Comparison of ENCODE assay signal across 28 cellular contexts in the genomic region with DNA sequence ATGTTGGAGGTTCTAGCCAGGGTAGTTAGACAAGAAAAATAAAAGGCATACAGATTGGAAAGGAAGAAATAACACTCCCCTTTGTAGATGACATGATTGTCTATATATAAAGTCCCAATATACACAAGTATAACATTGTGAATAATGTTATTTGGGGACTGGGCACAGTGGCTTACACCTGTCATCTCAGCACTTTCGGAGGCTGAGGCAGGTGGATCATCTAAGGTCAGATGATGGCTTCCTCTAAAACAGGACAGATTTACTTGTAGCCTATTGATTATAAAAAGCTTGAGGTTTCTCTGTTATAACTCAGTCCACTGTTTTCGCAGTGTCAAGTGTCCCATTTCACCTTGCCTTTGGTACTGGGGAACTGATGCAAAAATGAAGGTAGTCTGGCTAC. TPM values are rescaled to one million over a fixed set of nuclear protein-coding genes. Genes with fewer than 3 reads are reported as not detected.
DNase-seq lines count a peak whose midpoint lies in the region; ATAC-seq and TF ChIP-seq lines count a peak whose summit lies in the region.
"Had no signal": no experiment of that assay in that cellular context is flagged by ENCODE, and none has a peak within 500 bp of the region (broad histone marks: within the 10 kb centered on the region; RNA-seq: fewer than 3 reads in every experiment).

No MANE protein-coding gene starts in this region.

- peaks cover 17% of the 10 kb centered on the region for H3K36me3 ChIP-seq in CD8-positive, alpha-beta T cell (ENCODE audit: insufficient read depth, low read length)

- H3K27me3 Mint-ChIP-seq in activated CD8-positive, alpha-beta memory T cell treated with anti-CD3 and anti-CD28 coated beads, Interleukin-2, amount 10 ng/mL, durations not matched to agents 7 days and 5 days: peaks cover 2% of the 10 kb centered on the region
- no peaks in the 10 kb centered on the region for H3K27me3 Mint-ChIP-seq in CD8-positive, alpha-beta T cell (ENCODE audit: low read depth)
- no peaks in the 10 kb centered on the region for H3K27me3 Mint-ChIP-seq in natural killer cell treated with Interleukin-12 subunit alpha and Interleukin-12 subunit beta and Interleukin-15 and Interleukin-18, amount 100 ng/mL, for 72 hours
- H3K27me3 Mint-ChIP-seq: progenitor cell of endocrine pancreas; stimulated activated naive B cell treated with anti-CD40 and anti-IgM and Interleukin-4, amounts not matched to agents 10 μg/mL and 1 μg/mL and 100 μg/mL, for 72 hours had no signal

- H3K9me3 Mint-ChIP-seq in activated CD8-positive, alpha-beta memory T cell treated with anti-CD3 and anti-CD28 coated beads, Interleukin-2, amount 10 ng/mL, durations not matched to agents 7 days and 5 days (ENCODE audit: low read depth): no peaks in the 10 kb centered on the region
- H3K9me3 Mint-ChIP-seq in CD8-positive, alpha-beta T cell: no peaks in the 10 kb centered on the region
- no peaks in the 10 kb centered on the region for H3K9me3 Mint-ChIP-seq in activated naive CD4-positive, alpha-beta T cell treated with anti-CD3 and anti-CD28 coated beads, Interleukin-2, amount 50 U/mL, for 72 hours
- no peaks in the 10 kb centered on the region for H3K9me3 Mint-ChIP-seq in natural killer cell treated with Interleukin-12 subunit alpha and Interleukin-12 subunit beta and Interleukin-15 and Interleukin-18, amount 100 ng/mL, for 72 hours
- H3K9me3 Mint-ChIP-seq: stimulated activated naive B cell treated with anti-CD40 and anti-IgM and Interleukin-4, amounts not matched to agents 10 μg/mL and 1 μg/mL and 100 μg/mL, for 72 hours; T-helper 1 cell treated with Interleukin-12 subunit alpha and Interleukin-12 subunit beta and Interleukin-4 antibody, amounts not matched to agents 30 μg/mL and 1 μg/mL, for 36 hours had no signal

- H3K4me1 ChIP-seq in CD8-positive, alpha-beta T cell (ENCODE audit: insufficient read depth, low read length): peaks cover 97% of the 10 kb centered on the region
- H3K4me1 ChIP-seq: A549, gastrocnemius medialis, right lobe of liver, vagina had no signal

- peak overlapping the region; percentile 34 for H3K27ac ChIP-seq in CD8-positive, alpha-beta T cell (ENCODE audit: low read depth, low read length)
- H3K27ac ChIP-seq: A549, gastrocnemius medialis, GM23248, neutrophil, right lobe of liver, thoracic aorta, vagina had no signal

- intact Hi-C loops in CD8-positive, alpha-beta T cell (cut with DNase I, micrococcal nuclease): no loop called here
- intact Hi-C loops in cardiac septum (cut with DNase I): no loop called here

- no peak overlapping the region for H3K4me3 ChIP-seq in CD8-positive, alpha-beta T cell (ENCODE audit: low read depth, low read length)
- H3K4me3 ChIP-seq: A549, gastrocnemius medialis, GM23248, right lobe of liver, thoracic aorta, vagina had no signal

- DNase-seq in activated CD8-positive, alpha-beta memory T cell treated with anti-CD3 and anti-CD28 coated beads, Interleukin-2, amount 10 ng/mL, durations not matched to agents 7 days and 5 days: no peak
- DNase-seq in activated CD8-positive, alpha-beta memory T cell treated with anti-CD3 and anti-CD28 coated beads, Interleukin-2, amount 50 U/mL, for 48 hours: no peak
- DNase-seq in CD8-positive, alpha-beta T cell: no peak
- DNase-seq in activated naive CD4-positive, alpha-beta T cell treated with anti-CD3 and anti-CD28 coated beads, Interleukin-2, amount 50 U/mL, for 72 hours (ENCODE audit: low spot score in 2 of 2): no peak
- DNase-seq in natural killer cell treated with Interleukin-12 subunit alpha and Interleukin-12 subunit beta and Interleukin-15 and Interleukin-18, amount 100 ng/mL, for 72 hours (ENCODE audit: low spot score): no peak
- DNase-seq in hypothalamus (lab: John Stamatoyannopoulos, UW) (no peak), cardiac septum (ENCODE audit: low spot score) (no peak)
- DNase-seq: AML-193; caudate nucleus; gastrocnemius medialis; GM23248; KG1; left colon; MM.1S; NCI-H1417; NCI-H2029 treated with DMSO at 0.1 percent for 48 hours; NCI-H526 treated with DMSO at 0.1 percent for 48 hours; right lobe of liver; stimulated activated CD4-positive, alpha-beta T cell treated with anti-CD3 and anti-CD28 coated beads, Interleukin-12 subunit alpha, Interleukin-12 subunit beta, amount 100 ng/mL, for 4 hours; stimulated activated CD4-positive, alpha-beta T cell treated with anti-CD3 and anti-CD28 coated beads, Interleukin-4, amount 100 ng/mL, for 24 hours; stimulated activated naive B cell treated with anti-CD40 and anti-IgM and Interleukin-4, amounts not matched to agents 10 μg/mL and 1 μg/mL and 100 μg/mL, for 72 hours had no signal

- H3K27ac Mint-ChIP-seq in activated CD8-positive, alpha-beta memory T cell treated with anti-CD3 and anti-CD28 coated beads, Interleukin-2, amount 10 ng/mL, durations not matched to agents 7 days and 5 days: peak overlapping the region; percentile 22
- peak overlapping the region; percentile 91 for H3K27ac Mint-ChIP-seq in CD8-positive, alpha-beta T cell
- peak overlapping the region; percentile 82 to 85 for H3K27ac Mint-ChIP-seq in activated naive CD4-positive, alpha-beta T cell treated with anti-CD3 and anti-CD28 coated beads, Interleukin-2, amount 50 U/mL, for 72 hours
- peak overlapping the region; percentile 83 to 86 for H3K27ac Mint-ChIP-seq in natural killer cell treated with Interleukin-12 subunit alpha and Interleukin-12 subunit beta and Interleukin-15 and Interleukin-18, amount 100 ng/mL, for 72 hours
- H3K27ac Mint-ChIP-seq: progenitor cell of endocrine pancreas; T-helper 1 cell treated with Interleukin-12 subunit alpha and Interleukin-12 subunit beta and Interleukin-4 antibody, amounts not matched to agents 30 μg/mL and 1 μg/mL, for 36 hours had no signal

- POLR2A ChIA-PET in CD8-positive, alpha-beta T cell (lab: Charles Lee): interaction anchor here (1.0 to 13.1 kb wide), 2 partner anchors 16 to 34 kb away, joined by 3 to 384 read pairs; a partner anchor contains a TSS

- CTCF ChIA-PET in activated CD8-positive, alpha-beta memory T cell treated with anti-CD3 and anti-CD28 coated beads, Interleukin-2, amount 10 ng/mL, durations not matched to agents 7 days and 5 days (lab: Charles Lee): no interaction called here
- CTCF ChIA-PET in CD8-positive, alpha-beta T cell (lab: Charles Lee): no interaction called here

- H3K4me1 Mint-ChIP-seq in activated CD8-positive, alpha-beta memory T cell treated with anti-CD3 and anti-CD28 coated beads, Interleukin-2, amount 10 ng/mL, durations not matched to agents 7 days and 5 days: peaks cover 40% of the 10 kb centered on the region
- H3K4me1 Mint-ChIP-seq in CD8-positive, alpha-beta T cell (ENCODE audit: low read depth): peaks cover 82% of the 10 kb centered on the region
- peaks cover 45 to 60% of the 10 kb centered on the region in 2 donors for H3K4me1 Mint-ChIP-seq in natural killer cell treated with Interleukin-12 subunit alpha and Interleukin-12 subunit beta and Interleukin-15 and Interleukin-18, amount 100 ng/mL, for 72 hours (ENCODE audit: low read depth in 2 of 2)

- H3K4me3 Mint-ChIP-seq in activated CD8-positive, alpha-beta memory T cell treated with anti-CD3 and anti-CD28 coated beads, Interleukin-2, amount 10 ng/mL, durations not matched to agents 7 days and 5 days: no peak overlapping the region
- H3K4me3 Mint-ChIP-seq in CD8-positive, alpha-beta T cell: peak overlapping the region; percentile 3
- peak overlapping the region; percentile 68 for H3K4me3 Mint-ChIP-seq in natural killer cell treated with Interleukin-12 subunit alpha and Interleukin-12 subunit beta and Interleukin-15 and Interleukin-18, amount 100 ng/mL, for 72 hours
- H3K4me3 Mint-ChIP-seq: stimulated activated naive B cell treated with anti-CD40 and anti-IgM and Interleukin-4, amounts not matched to agents 10 μg/mL and 1 μg/mL and 100 μg/mL, for 72 hours; T-helper 1 cell treated with Interleukin-12 subunit alpha and Interleukin-12 subunit beta and Interleukin-4 antibody, amounts not matched to agents 30 μg/mL and 1 μg/mL, for 36 hours had no signal

- TF ChIP-seq CTCF in CD8-positive, alpha-beta T cell (IDR thresholded peaks at IDR 0.05): no peak

- peaks cover 53% of the 10 kb centered on the region for H3K36me3 Mint-ChIP-seq in activated CD8-positive, alpha-beta memory T cell treated with anti-CD3 and anti-CD28 coated beads, Interleukin-2, amount 10 ng/mL, durations not matched to agents 7 days and 5 days
- peaks cover 60% of the 10 kb centered on the region for H3K36me3 Mint-ChIP-seq in CD8-positive, alpha-beta T cell
- H3K36me3 Mint-ChIP-seq in activated naive CD4-positive, alpha-beta T cell treated with anti-CD3 and anti-CD28 coated beads, Interleukin-2, amount 50 U/mL, for 72 hours: peaks cover 10 to 14% of the 10 kb centered on the region in 2 donors
- peaks cover 22% of the 10 kb centered on the region for H3K36me3 Mint-ChIP-seq in natural killer cell treated with Interleukin-12 subunit alpha and Interleukin-12 subunit beta and Interleukin-15 and Interleukin-18, amount 100 ng/mL, for 72 hours

- H3K27me3 ChIP-seq in CD8-positive, alpha-beta T cell (ENCODE audit: insufficient read depth, low read length): no peaks in the 10 kb centered on the region
- H3K27me3 ChIP-seq: gastrocnemius medialis, neutrophil, right lobe of liver, vagina had no signal

- ATAC-seq in activated CD8-positive, alpha-beta memory T cell treated with anti-CD3 and anti-CD28 coated beads, Interleukin-2, amount 10 ng/mL, durations not matched to agents 7 days and 5 days: no peak
- ATAC-seq in CD8-positive, alpha-beta T cell: no peak
- peak in 1 of 2 donors; percentile 23 for ATAC-seq in activated naive CD4-positive, alpha-beta T cell treated with anti-CD3 and anti-CD28 coated beads, Interleukin-2, amount 50 U/mL, for 72 hours
- ATAC-seq in natural killer cell treated with Interleukin-12 subunit alpha and Interleukin-12 subunit beta and Interleukin-15 and Interleukin-18, amount 100 ng/mL, for 72 hours: no peak
- no peak for ATAC-seq in HG02588 (IDR thresholded peaks at IDR 0.05; ENCODE audit: unreplicated experiment)
- ATAC-seq: A549; gastrocnemius medialis; left colon; right lobe of liver; stimulated activated naive B cell treated with anti-CD40 and anti-IgM and Interleukin-4, amounts not matched to agents 10 μg/mL and 1 μg/mL and 100 μg/mL, for 72 hours had no signal

- no peaks in the 10 kb centered on the region for H3K9me3 ChIP-seq in CD8-positive, alpha-beta T cell (ENCODE audit: low read length)
- H3K9me3 ChIP-seq: A549, gastrocnemius medialis, neutrophil, right lobe of liver, thoracic aorta, vagina had no signal

RNA-seq across cellular contexts. Expression of a gene that starts 19.6 kb away (rescaled TPM):
- 100 to 1,000 TPM in 1 of 2 experiments, 10 to 100 TPM in 1; 84.3 to 113 TPM for total RNA-seq in activated CD8-positive, alpha-beta memory T cell treated with anti-CD3 and anti-CD28 coated beads, Interleukin-2, amount 10 ng/mL, durations not matched to agents 7 days and 5 days
- 100 to 1,000 TPM; 272 to 273 TPM for total RNA-seq in CD8-positive, alpha-beta T cell
- 10 to 100 TPM; 36.4 to 81.3 TPM for total RNA-seq in activated naive CD4-positive, alpha-beta T cell treated with anti-CD3 and anti-CD28 coated beads, Interleukin-2, amount 50 U/mL, for 72 hours
- total RNA-seq in natural killer cell treated with Interleukin-12 subunit alpha and Interleukin-12 subunit beta and Interleukin-15 and Interleukin-18, amount 100 ng/mL, for 72 hours: 100 to 1,000 TPM in 1 of 2 donors, 10 to 100 TPM in 1; 86.4 to 107 TPM
- 35.3 TPM for total RNA-seq in cardiac septum

RNA-seq across cellular contexts. Expression of a gene that starts 20.0 kb away (rescaled TPM):
- 10 to 100 TPM; 30.2 to 38.7 TPM for total RNA-seq in activated CD8-positive, alpha-beta memory T cell treated with anti-CD3 and anti-CD28 coated beads, Interleukin-2, amount 10 ng/mL, durations not matched to agents 7 days and 5 days
- 10 to 100 TPM; 24.6 to 26.4 TPM for total RNA-seq in CD8-positive, alpha-beta T cell
- total RNA-seq in activated naive CD4-positive, alpha-beta T cell treated with anti-CD3 and anti-CD28 coated beads, Interleukin-2, amount 50 U/mL, for 72 hours: 10 to 100 TPM; 27.4 to 52.9 TPM
- total RNA-seq in natural killer cell treated with Interleukin-12 subunit alpha and Interleukin-12 subunit beta and Interleukin-15 and Interleukin-18, amount 100 ng/mL, for 72 hours: 10 to 100 TPM; 31.1 to 35.8 TPM
- total RNA-seq in cardiac septum: 6.9 TPM

Comparison
In these comparisons a context has a peak if more than half of its experiments do, and no peak if none do; other contexts are left out.
1. H3K27ac Mint-ChIP-seq: peak in every context shown above with its lines; median percentile 91 in CD8-positive, alpha-beta T cell; 84 in natural killer cell treated with Interleukin-12 subunit alpha and Interleukin-12 subunit beta and Interleukin-15 and Interleukin-18, amount 100 ng/mL, for 72 hours; 84 in activated naive CD4-positive, alpha-beta T cell treated with anti-CD3 and anti-CD28 coated beads, Interleukin-2, amount 50 U/mL, for 72 hours; 22 in activated CD8-positive, alpha-beta memory T cell treated with anti-CD3 and anti-CD28 coated beads, Interleukin-2, amount 10 ng/mL, durations not matched to agents 7 days and 5 days.